Comparison of ENCODE assay signal across 10 cellular contexts in the genomic region with DNA sequence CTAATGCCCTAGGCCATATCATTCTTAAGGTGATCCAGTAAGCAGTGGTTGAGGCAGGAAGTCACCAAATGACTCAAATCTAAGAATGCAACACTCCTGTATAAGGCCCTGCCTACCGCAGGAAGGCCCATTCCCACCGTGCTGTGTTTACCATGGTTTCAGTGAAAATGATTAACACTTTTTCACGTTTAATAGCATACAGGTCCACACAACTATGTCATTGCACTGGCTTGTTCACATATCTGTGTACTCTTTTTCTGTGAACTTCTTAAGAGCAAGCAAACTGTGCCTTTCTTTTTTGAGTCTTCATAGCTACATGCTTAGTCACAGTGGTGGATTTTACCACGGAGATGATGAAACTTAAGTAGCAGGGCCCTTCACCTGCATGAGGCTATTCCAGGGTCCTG.
DNase-seq lines count a peak whose midpoint lies in the region; ATAC-seq and TF ChIP-seq lines count a peak whose summit lies in the region.
"Had no signal": no experiment of that assay in that cellular context is flagged by ENCODE, and none has a peak within 500 bp of the region (broad histone marks: within the 10 kb centered on the region; RNA-seq: fewer than 3 reads in every experiment).

No MANE protein-coding gene starts in this region.

- no peak overlapping the region for H3K4me2 ChIP-seq in mesenchymal stem cell (ENCODE audit: low read length, poor library complexity, severe bottlenecking)

- H3K9ac ChIP-seq in mesenchymal stem cell (ENCODE audit: low read length), result no peak overlapping the region

- no peak overlapping the region for H2BK12ac ChIP-seq in mesenchymal stem cell (ENCODE audit: low read length in 2 of 2)

- H3K4me1 ChIP-seq in mesenchymal stem cell (ENCODE audit: control insufficient read depth, insufficient read depth, low read depth, low read length) (no peaks in the 10 kb centered on the region), testis (peaks cover 4% of the 10 kb centered on the region), A673 (ENCODE audit: insufficient read depth, low read length, poor library complexity, severe bottlenecking) (no peaks in the 10 kb centered on the region)

- H3K27me3 ChIP-seq in mesenchymal stem cell (ENCODE audit: control insufficient read depth in 1 of 2, insufficient read depth in 1 of 2, low read length in 2 of 2) (no peaks in the 10 kb centered on the region), testis (no peaks in the 10 kb centered on the region), A673 (replicated peaks; ENCODE audit: insufficient read depth, low read depth, low read length, poor library complexity) (no peaks in the 10 kb centered on the region)

- no peak overlapping the region for H2AK5ac ChIP-seq in mesenchymal stem cell (ENCODE audit: low read length, severe bottlenecking)

- POLR2A ChIA-PET in A673 (lab: Charles Lee; ENCODE audit: low non-redundant PET), result no interaction called here

- intact Hi-C loops in testis (cut with DNase I; ENCODE audit: low total_unique reads) (no loop called here), A673 (cut with micrococcal nuclease; ENCODE audit: unreplicated experiment) (no loop called here)

- no peak overlapping the region for H3K14ac ChIP-seq in mesenchymal stem cell (ENCODE audit: low read length in 2 of 2)

- WGBS in mesenchymal stem cell, result 77% methylated on average over 4 of the region's 4 CpGs
- 84 to 90% methylated on average over 4 of the region's 4 CpGs for WGBS in testis, 2 donors

- ATAC-seq in GM19023 (IDR thresholded peaks at IDR 0.05; ENCODE audit: unreplicated experiment) (peak; percentile 96), HG02759 (IDR thresholded peaks at IDR 0.05; ENCODE audit: unreplicated experiment) (peak; percentile 95)
- ATAC-seq: activated naive CD8-positive, alpha-beta T cell treated with anti-CD3 and anti-CD28 coated beads, Interleukin-2, amount 50 U/mL, for 24 hours had no signal

- H3K27ac ChIP-seq in mesenchymal stem cell (ENCODE audit: low read length, poor library complexity, severe bottlenecking) (no peak overlapping the region), testis (no peak overlapping the region), A673 (ENCODE audit: low read depth, low read length, poor library complexity, severe bottlenecking) (no peak overlapping the region)

- no peak overlapping the region for H3K18ac ChIP-seq in mesenchymal stem cell (ENCODE audit: low read depth in 1 of 2, low read length in 2 of 2)

- H3K4ac ChIP-seq in mesenchymal stem cell (ENCODE audit: low read depth in 1 of 2, low read length in 2 of 2), result no peak overlapping the region

- H3K9me3 ChIP-seq in mesenchymal stem cell (ENCODE audit: control insufficient read depth, low read length) (no peaks in the 10 kb centered on the region), testis (no peaks in the 10 kb centered on the region), A673 (ENCODE audit: low read depth, low read length, poor library complexity, severe bottlenecking) (no peaks in the 10 kb centered on the region)

- H3K79me1 ChIP-seq in mesenchymal stem cell (replicated peaks; ENCODE audit: low read length, poor library complexity, severe bottlenecking), result no peaks in the 10 kb centered on the region

- CTCF ChIA-PET in A673 (lab: Charles Lee), result no interaction called here

- no peak overlapping the region for H2AFZ ChIP-seq in mesenchymal stem cell (ENCODE audit: low read depth, low read length)

- peak; percentile 32 for DNase-seq in NB4 (ENCODE audit: low read depth)
- DNase-seq in mesenchymal stem cell, result peak; percentile 1
- no peak for DNase-seq in testis
- no peak for DNase-seq in A673 (ENCODE audit: low spot score)
- no peak for DNase-seq in NCI-H2196 treated with DMSO at 0.1 percent for 48 hours (lab: John Stamatoyannopoulos, UW; ENCODE audit: unreplicated experiment)
- no peak for DNase-seq in NCI-H2107 treated with DMSO at 0.1 percent for 48 hours (lab: John Stamatoyannopoulos, UW; ENCODE audit: unreplicated experiment)
- DNase-seq: activated naive CD8-positive, alpha-beta T cell treated with anti-CD3 and anti-CD28 coated beads, Interleukin-2, amount 50 U/mL, for 24 hours; stimulated activated CD4-positive, alpha-beta T cell treated with anti-CD3 and anti-CD28 coated beads, Interleukin-2, amount 100 ng/mL, for 48 hours had no signal

- TF ChIP-seq CTCF in NB4 (IDR thresholded peaks at IDR 0.05; ENCODE audit: low read depth, low read length) (no peak), testis (IDR thresholded peaks at IDR 0.05) (no peak), A673 (conservative IDR thresholded peaks at IDR 0.05; ENCODE audit: low read depth, low read length) (no peak)

- H4K91ac ChIP-seq in mesenchymal stem cell (ENCODE audit: low read length), result no peak overlapping the region

- H3K23ac ChIP-seq in mesenchymal stem cell (ENCODE audit: low read length in 2 of 2), result no peak overlapping the region

- H3K4me3 ChIP-seq in NB4 (ENCODE audit: low read depth, low read length), result no peak overlapping the region
- H3K4me3 ChIP-seq in mesenchymal stem cell (ENCODE audit: insufficient read depth in 1 of 2, low read depth in 1 of 2, low read length in 2 of 2), result no peak overlapping the region
- H3K4me3 ChIP-seq in testis, result no peak overlapping the region
- H3K4me3 ChIP-seq in A673 (ENCODE audit: low read depth, low read length, poor library complexity, severe bottlenecking), result no peak overlapping the region

- no peak overlapping the region for H2BK5ac ChIP-seq in mesenchymal stem cell (ENCODE audit: low read depth, low read length, poor library complexity, severe bottlenecking)

- no peak overlapping the region for H2BK120ac ChIP-seq in mesenchymal stem cell (ENCODE audit: low read depth, low read length)

- no peak overlapping the region for H4K8ac ChIP-seq in mesenchymal stem cell (ENCODE audit: low read length)

- no peaks in the 10 kb centered on the region for H3K36me3 ChIP-seq in mesenchymal stem cell (ENCODE audit: control insufficient read depth in 1 of 2, insufficient read depth in 2 of 2, low read depth in 1 of 2, low read length in 2 of 2)
- no peaks in the 10 kb centered on the region for H3K36me3 ChIP-seq in testis (ENCODE audit: low read depth, missing control alignments)
- no peaks in the 10 kb centered on the region for H3K36me3 ChIP-seq in A673 (ENCODE audit: insufficient read depth, low read length, poor library complexity, severe bottlenecking)

- BruUV-seq in A673 (replicated peaks; lab: Mats Ljungman, UMichigan), result no TSS peak

- TF ChIP-seq POLR2A in NB4 (IDR thresholded peaks at IDR 0.05; ENCODE audit: extremely low read depth, insufficient read length) (no peak), testis (IDR thresholded peaks at IDR 0.05) (no peak)

- no peak overlapping the region for H2BK15ac ChIP-seq in mesenchymal stem cell (ENCODE audit: low read depth, poor library complexity, severe bottlenecking)

Comparison
In these comparisons a context has a peak if more than half of its experiments do, and no peak if none do; other contexts are left out.
1. DNase-seq: peak in NB4 (single experiment) and mesenchymal stem cell (single experiment); none in testis (single experiment), A673 (single experiment), NCI-H2196 treated with DMSO at 0.1 percent for 48 hours (single experiment) and NCI-H2107 treated with DMSO at 0.1 percent for 48 hours (single experiment).